24 cellular contexts compared by ENCODE assay signal in the genomic region with DNA sequence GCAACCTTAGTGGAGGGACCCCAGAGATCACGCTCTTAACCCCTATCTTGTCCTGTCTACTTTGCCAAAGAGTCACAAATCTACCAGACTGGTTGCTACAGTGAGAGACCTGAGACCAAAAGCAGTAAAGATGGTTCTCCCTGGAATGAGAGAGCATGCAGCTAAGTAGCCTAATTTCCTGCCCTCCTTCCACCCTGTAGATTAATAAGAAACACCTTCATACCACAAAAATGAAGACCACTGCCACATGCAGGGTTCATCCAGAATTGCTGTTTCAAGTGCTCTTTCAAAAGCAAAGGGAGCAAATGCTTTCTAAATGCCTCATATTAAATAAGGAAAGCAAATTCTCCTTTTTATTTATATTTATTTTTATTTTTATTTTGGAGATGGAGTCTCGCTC.
"Had no signal": no experiment of that assay in that cellular context is flagged by ENCODE, and none has a peak within 500 bp of the region (broad histone marks: within the 10 kb centered on the region; RNA-seq: fewer than 3 reads in every experiment).

No MANE protein-coding gene starts in this region.

- DNase-seq: activated CD4-positive, alpha-beta T cell treated with anti-CD3 and anti-CD28 coated beads for 36 hours; activated CD4-positive, alpha-beta T cell treated with anti-CD3 and anti-CD28 coated beads, Interleukin-2, amount 50 U/mL, for 1 hour; activated CD4-positive, CD25-positive, alpha-beta regulatory T cell; activated CD8-positive, alpha-beta memory T cell treated with anti-CD3 and anti-CD28 coated beads, Interleukin-2, amount 50 U/mL, for 4 hours; activated CD8-positive, alpha-beta T cell treated with anti-CD3 and anti-CD28 coated beads for 36 hours; activated effector memory CD4-positive, alpha-beta T cell treated with Interleukin-2 at 50 U/mL for 16 hours; activated naive CD4-positive, alpha-beta T cell; activated T-cell treated with anti-CD3 and anti-CD28 coated beads, Interleukin-2, amount 50 U/mL, for 1 hour; aorta; caudate nucleus; NCI-H1048; NCI-H1930; NCI-H2171; NCI-H2227 treated with DMSO at 0.1 percent for 48 hours; NCI-H526 treated with DMSO at 0.1 percent for 48 hours; NCI-H82; NK-92 treated with Interleukin-12 subunit alpha and Interleukin-12 subunit beta, amount 100 ng/mL, for 24 hours; PC-3; SHP77 treated with DMSO at 0.1 percent for 48 hours; T-helper 9 cell had no signal

- H3K4me3 ChIP-seq: breast epithelium had no signal

- H3K27me3 Mint-ChIP-seq: activated CD8-positive, alpha-beta T cell treated with anti-CD3 and anti-CD28 coated beads for 36 hours; activated naive CD4-positive, alpha-beta T cell treated with anti-CD3 and anti-CD28 coated beads, Interleukin-2, amount 50 U/mL, for 24 hours had no signal

- H3K36me3 ChIP-seq: breast epithelium had no signal

- H3K4me1 ChIP-seq: breast epithelium had no signal

- H3K9me3 ChIP-seq: breast epithelium had no signal

- H3K9me3 Mint-ChIP-seq: activated CD8-positive, alpha-beta T cell treated with anti-CD3 and anti-CD28 coated beads for 36 hours; activated naive CD4-positive, alpha-beta T cell treated with anti-CD3 and anti-CD28 coated beads, Interleukin-2, amount 50 U/mL, for 24 hours; activated T-helper 1 cell treated with anti-CD3 and anti-CD28 coated beads, Interleukin-12 subunit alpha, Interleukin-12 subunit beta, Interleukin-2, Interleukin-4 antibody, amounts not matched to agents 30 ng/mL and 10 ng/mL and 1 ng/mL, durations not matched to agents 14 hours and 24 hours and 36 hours; T-helper 1 cell treated with Interleukin-12 subunit alpha and Interleukin-12 subunit beta and Interleukin-4 antibody, amounts not matched to agents 30 μg/mL and 1 μg/mL, for 36 hours had no signal

- H3K36me3 Mint-ChIP-seq: activated naive CD4-positive, alpha-beta T cell treated with anti-CD3 and anti-CD28 coated beads, Interleukin-2, amount 50 U/mL, for 24 hours had no signal

- H3K27ac Mint-ChIP-seq: activated CD4-positive, alpha-beta T cell treated with anti-CD3 and anti-CD28 coated beads for 36 hours; activated CD8-positive, alpha-beta T cell treated with anti-CD3 and anti-CD28 coated beads for 36 hours; activated naive CD4-positive, alpha-beta T cell treated with anti-CD3 and anti-CD28 coated beads, Interleukin-2, amount 50 U/mL, for 24 hours; activated T-helper 1 cell treated with anti-CD3 and anti-CD28 coated beads, Interleukin-12 subunit alpha, Interleukin-12 subunit beta, Interleukin-2, Interleukin-4 antibody, amounts not matched to agents 30 ng/mL and 10 ng/mL and 1 ng/mL, durations not matched to agents 14 hours and 24 hours and 36 hours; T-helper 1 cell treated with Interleukin-12 subunit alpha and Interleukin-12 subunit beta and Interleukin-4 antibody, amounts not matched to agents 30 μg/mL and 1 μg/mL, for 36 hours had no signal

- H3K27me3 ChIP-seq: breast epithelium had no signal

- H3K4me3 Mint-ChIP-seq: activated CD4-positive, alpha-beta T cell treated with anti-CD3 and anti-CD28 coated beads for 36 hours; activated CD8-positive, alpha-beta T cell treated with anti-CD3 and anti-CD28 coated beads for 36 hours; activated naive CD4-positive, alpha-beta T cell treated with anti-CD3 and anti-CD28 coated beads, Interleukin-2, amount 50 U/mL, for 24 hours; activated T-helper 1 cell treated with anti-CD3 and anti-CD28 coated beads, Interleukin-12 subunit alpha, Interleukin-12 subunit beta, Interleukin-2, Interleukin-4 antibody, amounts not matched to agents 30 ng/mL and 10 ng/mL and 1 ng/mL, durations not matched to agents 14 hours and 24 hours and 36 hours; T-helper 1 cell treated with Interleukin-12 subunit alpha and Interleukin-12 subunit beta and Interleukin-4 antibody, amounts not matched to agents 30 μg/mL and 1 μg/mL, for 36 hours had no signal

- H3K27ac ChIP-seq: breast epithelium had no signal

- ATAC-seq: activated CD4-positive, alpha-beta T cell treated with anti-CD3 and anti-CD28 coated beads for 36 hours; activated CD8-positive, alpha-beta T cell treated with anti-CD3 and anti-CD28 coated beads for 36 hours; PC-3 had no signal
